ENCODE assay signal across 8 cellular contexts in genomic region chr11:65476632-65477270, GRCh38. TPM values are rescaled to one million over a fixed set of nuclear protein-coding genes. Genes with fewer than 3 reads are reported as not detected.
DNase-seq lines count a peak whose midpoint lies in the region; ATAC-seq and FAIRE-seq lines count a peak whose summit lies in the region.

No MANE protein-coding gene starts in this region.

- H3K9me3 ChIP-seq in ES-I3 (ENCODE audit: control insufficient read depth, insufficient read depth, low read length): no peaks in the 10 kb centered on the region
- H3K9me3 ChIP-seq in HAP-1: no peaks in the 10 kb centered on the region
- no peaks in the 10 kb centered on the region for H3K9me3 ChIP-seq in ectodermal cell (ENCODE audit: control insufficient read depth, low read length)

- H3K4me3 ChIP-seq in HAP-1 (peak overlapping the region; percentile 87), ectodermal cell (ENCODE audit: insufficient read depth, low read depth, low read length) (peak overlapping the region; percentile 88)

- peak; percentile 19 to 21 for ATAC-seq in naive B cell (ENCODE audit: low read depth in 2 of 2)

- no peaks in the 10 kb centered on the region for H3K36me3 ChIP-seq in ES-I3 (ENCODE audit: insufficient read depth, low read length)
- H3K36me3 ChIP-seq in HAP-1 (replicated peaks): peaks cover 7% of the 10 kb centered on the region; the same call in 1 of the 2 replicates
- H3K36me3 ChIP-seq in ectodermal cell (ENCODE audit: control insufficient read depth, insufficient read depth, low read length): no peaks in the 10 kb centered on the region

- H3K27ac ChIP-seq in ectodermal cell (ENCODE audit: insufficient read depth, low read depth, low read length, poor library complexity, severe bottlenecking): peak overlapping the region; percentile 88

- H3K27me3 ChIP-seq in HAP-1 (ENCODE audit: low read depth): no peaks in the 10 kb centered on the region
- no peaks in the 10 kb centered on the region for H3K27me3 ChIP-seq in ectodermal cell (ENCODE audit: control insufficient read depth, insufficient read depth, low read length, poor library complexity, severe bottlenecking)

- H3K4me1 ChIP-seq in ES-I3 (ENCODE audit: insufficient read depth, low read length) (peaks cover 19% of the 10 kb centered on the region), HAP-1 (peaks cover 36% of the 10 kb centered on the region), ectodermal cell (ENCODE audit: control insufficient read depth, insufficient read depth, low read length) (peaks cover 28% of the 10 kb centered on the region)

- no peaks in the 10 kb centered on the region for H3K9me3 Mint-ChIP-seq in naive B cell

- peaks cover 20 to 24% (median 22%) of the 10 kb centered on the region in 3 donors for H3K4me1 Mint-ChIP-seq in naive B cell

- no peaks in the 10 kb centered on the region for H3K27me3 Mint-ChIP-seq in naive B cell

- H3K36me3 Mint-ChIP-seq in naive B cell: no peaks in the 10 kb centered on the region

- in situ Hi-C loops in HAP-1 (cut with MboI; ENCODE audit: low sequenced_read_pairs): no loop called here

- FAIRE-seq in RCC 7860 (lab: Jason Lieb, UNC): no peak

- H3K27ac Mint-ChIP-seq in naive B cell: peak overlapping the region; percentile 92 to 99 (median 98)

- DNase-seq in HAP-1 (ENCODE audit: low spot score in 2 of 2) (no peak), RPMI8226 (peak; percentile 33), naive B cell (no peak), NCI-H2196 treated with DMSO at 0.1 percent for 48 hours (lab: John Stamatoyannopoulos, UW; ENCODE audit: unreplicated experiment) (no peak), SHP77 (lab: John Stamatoyannopoulos, UW) (no peak), RCC 7860 (ENCODE audit: low spot score) (no peak)

- 36% methylated on average over 21 of the region's 21 CpGs for WGBS in ectodermal cell, 2 experiments

- H3K4me3 Mint-ChIP-seq in naive B cell: peak overlapping the region; percentile 93 to 100 (median 97)

- H3K9ac ChIP-seq in ES-I3 (ENCODE audit: low read depth, low read length): peak overlapping the region; percentile 96

RNA-seq across cellular contexts. Expression of gene MALAT1, which starts 22.1 kb away (rescaled TPM):
- 2,593 TPM for polyA plus RNA-seq in ectodermal cell (2013, experiment 1 of 4)
- 2,616 TPM for polyA plus RNA-seq in ectodermal cell (2013, experiment 2 of 4)
- polyA plus RNA-seq in ectodermal cell (2013, experiment 3 of 4): 1,460 TPM
- 1,510 TPM for polyA plus RNA-seq in ectodermal cell (2013, experiment 4 of 4)
- polyA plus RNA-seq in naive B cell (ENCODE audit: low read depth in 6 of 6): 1,000 to 10,000 TPM; 1,985 to 6,450 (median 3,738) TPM

RNA-seq across cellular contexts. Expression of gene SCYL1, which starts 48.1 kb away (rescaled TPM):
- polyA plus RNA-seq in ectodermal cell (2013, experiment 1 of 4): 52.2 TPM
- polyA plus RNA-seq in ectodermal cell (2013, experiment 2 of 4): 49.6 TPM
- 46.2 TPM for polyA plus RNA-seq in ectodermal cell (2013, experiment 3 of 4)
- 55.4 TPM for polyA plus RNA-seq in ectodermal cell (2013, experiment 4 of 4)
- polyA plus RNA-seq in naive B cell (ENCODE audit: low read depth in 6 of 6): 10 to 100 TPM; 21.8 to 40.0 (median 27.2) TPM

RNA-seq across cellular contexts. Expression of gene NEAT1, which starts 54.2 kb away (rescaled TPM):
- 40.3 TPM for polyA plus RNA-seq in ectodermal cell (2013, experiment 1 of 4)
- 49.6 TPM for polyA plus RNA-seq in ectodermal cell (2013, experiment 2 of 4)
- polyA plus RNA-seq in ectodermal cell (2013, experiment 3 of 4): 17.1 TPM
- polyA plus RNA-seq in ectodermal cell (2013, experiment 4 of 4): 14.7 TPM
- 1 to 10 TPM in 5 of 6 donors, under 1 TPM in 1; 0.88 to 4.2 (median 1.2) TPM for polyA plus RNA-seq in naive B cell (ENCODE audit: low read depth in 6 of 6)
